In genomic region chr2:62370304-62371250, GRCh38 we compare ENCODE assay signal across 22 cellular contexts.
DNase-seq lines count a peak whose midpoint lies in the region; ATAC-seq, FAIRE-seq and TF ChIP-seq lines count a peak whose summit lies in the region.
"Had no signal": no experiment of that assay in that cellular context is flagged by ENCODE, and none has a peak within 500 bp of the region (broad histone marks: within the 10 kb centered on the region; RNA-seq: fewer than 3 reads in every experiment).

No MANE protein-coding gene starts in this region.

- peak; percentile 28 for FAIRE-seq in bronchial epithelial cell (lab: Jason Lieb, UNC)
- FAIRE-seq: A549, GM12892 had no signal

- H3K27ac ChIP-seq in prostate gland (no peak overlapping the region), endodermal cell (ENCODE audit: low read depth, low read length) (no peak overlapping the region)
- H3K27ac ChIP-seq: A549, BLaER1, HL-60, SK-N-MC had no signal

- WGBS in prostate gland, result 94% methylated on average over 3 of the region's 3 CpGs
- WGBS in endodermal cell (ENCODE audit: insufficient coverage in 1 of 2, insufficient read length in 1 of 2), 2 experiments, result 84 to 95% methylated on average over 2 to 3 of the region's 3 CpGs

- H3K4me3 Mint-ChIP-seq in Caco-2 (ENCODE audit: unreplicated experiment) (no peak overlapping the region), endodermal cell (no peak overlapping the region)
- H3K4me3 Mint-ChIP-seq in stimulated activated effector memory CD8-positive, alpha-beta T cell treated with anti-CD3 and anti-CD28 coated beads, Interleukin-12 subunit alpha, Interleukin-12 subunit beta, amount 100 ng/mL, for 72 hours, result no peak overlapping the region
- H3K4me3 Mint-ChIP-seq: CD4-positive, alpha-beta memory T cell; H9 had no signal

- ATAC-seq in stimulated activated effector memory CD8-positive, alpha-beta T cell treated with anti-CD3 and anti-CD28 coated beads, Interleukin-12 subunit alpha, Interleukin-12 subunit beta, amount 100 ng/mL, for 72 hours, result no peak
- ATAC-seq in HG03097 (IDR thresholded peaks at IDR 0.05; ENCODE audit: low FRiP score, unreplicated experiment), result no peak

- no peaks in the 10 kb centered on the region for H3K27me3 ChIP-seq in Caco-2 (replicated peaks; ENCODE audit: control insufficient read depth, insufficient read depth, low read length)
- no peaks in the 10 kb centered on the region for H3K27me3 ChIP-seq in bronchial epithelial cell (ENCODE audit: control insufficient read depth, insufficient read depth, low read length)
- no peaks in the 10 kb centered on the region for H3K27me3 ChIP-seq in prostate gland (replicated peaks; ENCODE audit: insufficient read depth)
- peaks cover 48% of the 10 kb centered on the region for H3K27me3 ChIP-seq in endodermal cell (ENCODE audit: control insufficient read depth, insufficient read depth, low read length, poor library complexity, severe bottlenecking)
- H3K27me3 ChIP-seq: BLaER1 had no signal

- TF ChIP-seq POLR2A in prostate gland (IDR thresholded peaks at IDR 0.05), result no peak

- TF ChIP-seq CTCF in Caco-2 (IDR thresholded peaks at IDR 0.05; ENCODE audit: insufficient read depth in 1 of 2, low read depth in 1 of 2, low read length in 1 of 2, severe bottlenecking in 1 of 2, unreplicated experiment in 1 of 2) (no peak), bronchial epithelial cell (IDR thresholded peaks at IDR 0.05; ENCODE audit: insufficient read depth, low read length, severe bottlenecking) (no peak), prostate gland (IDR thresholded peaks at IDR 0.05) (no peak), endodermal cell (conservative IDR thresholded peaks at IDR 0.05) (no peak)

- H3K27ac Mint-ChIP-seq in Caco-2 (ENCODE audit: unreplicated experiment) (peak overlapping the region; percentile 16), endodermal cell (no peak overlapping the region)
- H3K27ac Mint-ChIP-seq in stimulated activated effector memory CD8-positive, alpha-beta T cell treated with anti-CD3 and anti-CD28 coated beads, Interleukin-12 subunit alpha, Interleukin-12 subunit beta, amount 100 ng/mL, for 72 hours, result peak overlapping the region; percentile 6
- H3K27ac Mint-ChIP-seq: CD4-positive, alpha-beta memory T cell had no signal

- no peak for DNase-seq in Caco-2
- DNase-seq in NCI-H69 (lab: John Stamatoyannopoulos, UW), result peak; percentile 10
- no peak for DNase-seq in bronchial epithelial cell (ENCODE audit: low read depth)
- DNase-seq in stimulated activated effector memory CD8-positive, alpha-beta T cell treated with anti-CD3 and anti-CD28 coated beads, Interleukin-12 subunit alpha, Interleukin-12 subunit beta, amount 100 ng/mL, for 72 hours (ENCODE audit: low spot score in 2 of 2), result no peak
- DNase-seq in prostate gland (ENCODE audit: low spot score), result no peak
- DNase-seq in endodermal cell, result no peak
- DNase-seq: Calu3; CD4-positive, alpha-beta memory T cell; H9; NCI-H1048; NCI-H1436; NCI-H1930; NCI-H345; NCI-H526 treated with DMSO at 0.1 percent for 48 hours; OCI-M1; SHP77 had no signal

- intact Hi-C loops in Caco-2 (cut with micrococcal nuclease; ENCODE audit: unreplicated experiment) (no loop called here), prostate gland (cut with DNase I) (no loop called here)

- POLR2A ChIA-PET in Caco-2 (lab: Charles Lee), result no interaction called here

- peaks cover 15% of the 10 kb centered on the region for H3K4me1 ChIP-seq in Caco-2
- H3K4me1 ChIP-seq in prostate gland (replicated peaks), result no peaks in the 10 kb centered on the region
- H3K4me1 ChIP-seq in endodermal cell (ENCODE audit: control insufficient read depth, insufficient read depth, low read length), result peaks cover 2% of the 10 kb centered on the region
- H3K4me1 ChIP-seq: BLaER1 had no signal

- H3K9ac ChIP-seq in endodermal cell (ENCODE audit: extremely low read depth, low read length, poor library complexity, severe bottlenecking), result no peak overlapping the region
- H3K9ac ChIP-seq: BLaER1 had no signal

- H3K36me3 Mint-ChIP-seq in Caco-2 (ENCODE audit: insufficient read depth, unreplicated experiment), result no peaks in the 10 kb centered on the region
- no peaks in the 10 kb centered on the region for H3K36me3 Mint-ChIP-seq in stimulated activated effector memory CD8-positive, alpha-beta T cell treated with anti-CD3 and anti-CD28 coated beads, Interleukin-12 subunit alpha, Interleukin-12 subunit beta, amount 100 ng/mL, for 72 hours
- peaks cover 8% of the 10 kb centered on the region for H3K36me3 Mint-ChIP-seq in endodermal cell (ENCODE audit: low read depth)
- H3K36me3 Mint-ChIP-seq: CD4-positive, alpha-beta memory T cell had no signal

- H3K9me3 Mint-ChIP-seq in Caco-2 (ENCODE audit: unreplicated experiment) (peaks cover 13% of the 10 kb centered on the region), endodermal cell (peaks cover 30% of the 10 kb centered on the region)
- peaks cover 4% of the 10 kb centered on the region for H3K9me3 Mint-ChIP-seq in stimulated activated effector memory CD8-positive, alpha-beta T cell treated with anti-CD3 and anti-CD28 coated beads, Interleukin-12 subunit alpha, Interleukin-12 subunit beta, amount 100 ng/mL, for 72 hours

- no peak overlapping the region for H3K4me3 ChIP-seq in Caco-2 (ENCODE audit: low read depth, low read length)
- no peak overlapping the region for H3K4me3 ChIP-seq in bronchial epithelial cell (ENCODE audit: low read depth, low read length)
- H3K4me3 ChIP-seq in prostate gland, result no peak overlapping the region
- no peak overlapping the region for H3K4me3 ChIP-seq in endodermal cell (ENCODE audit: low read length)
- H3K4me3 ChIP-seq: A549, BLaER1, SK-N-MC had no signal

- no TSS peak for BruUV-seq in Caco-2 (replicated peaks; lab: Mats Ljungman, UMichigan)

- H3K27me3 Mint-ChIP-seq in Caco-2 (ENCODE audit: insufficient read depth, unreplicated experiment) (no peaks in the 10 kb centered on the region), endodermal cell (ENCODE audit: insufficient read depth) (peaks cover 86% of the 10 kb centered on the region)

- peaks cover 17% of the 10 kb centered on the region for H3K9me3 ChIP-seq in Caco-2
- H3K9me3 ChIP-seq in prostate gland, result no peaks in the 10 kb centered on the region
- peaks cover 41% of the 10 kb centered on the region for H3K9me3 ChIP-seq in endodermal cell (ENCODE audit: control insufficient read depth, low read length)

- CTCF ChIA-PET in Caco-2 (lab: Charles Lee), result no interaction called here

- H3K4me1 Mint-ChIP-seq in Caco-2 (ENCODE audit: low read depth, unreplicated experiment) (peaks cover 9% of the 10 kb centered on the region), endodermal cell (peaks cover 26% of the 10 kb centered on the region)
- no peaks in the 10 kb centered on the region for H3K4me1 Mint-ChIP-seq in stimulated activated effector memory CD8-positive, alpha-beta T cell treated with anti-CD3 and anti-CD28 coated beads, Interleukin-12 subunit alpha, Interleukin-12 subunit beta, amount 100 ng/mL, for 72 hours
- H3K4me1 Mint-ChIP-seq: CD4-positive, alpha-beta memory T cell had no signal

- no peaks in the 10 kb centered on the region for H3K36me3 ChIP-seq in Caco-2 (ENCODE audit: control insufficient read depth, insufficient read depth, low read length)
- no peaks in the 10 kb centered on the region for H3K36me3 ChIP-seq in bronchial epithelial cell (ENCODE audit: control insufficient read depth, insufficient read depth, low read length)
- no peaks in the 10 kb centered on the region for H3K36me3 ChIP-seq in prostate gland
- H3K36me3 ChIP-seq in endodermal cell (ENCODE audit: control insufficient read depth, insufficient read depth, low read length), result no peaks in the 10 kb centered on the region
- H3K36me3 ChIP-seq: BLaER1 had no signal
